Comparison of ENCODE assay signal across 19 cellular contexts in genomic region chr20:6993526-6993925, GRCh38.
A peak's percentile ranks its signal among the peaks of the same experiment; 100 is the strongest.
DNase-seq lines count a peak whose midpoint lies in the region; ATAC-seq, FAIRE-seq and TF ChIP-seq lines count a peak whose summit lies in the region.
"Had no signal": no experiment of that assay in that cellular context is flagged by ENCODE, and none has a peak within 500 bp of the region (broad histone marks: within the 10 kb centered on the region; RNA-seq: fewer than 3 reads in every experiment).

No MANE protein-coding gene starts in this region.

- no peaks in the 10 kb centered on the region for H3K27me3 ChIP-seq in bronchial epithelial cell (ENCODE audit: control insufficient read depth, insufficient read depth, low read length)
- H3K27me3 ChIP-seq: BE2C had no signal

- no peak for ATAC-seq in GM18502 (IDR thresholded peaks at IDR 0.05; ENCODE audit: poor library complexity, unreplicated experiment)

- DNase-seq in M059J (ENCODE audit: low read depth) (peak; percentile 39), bronchial epithelial cell (ENCODE audit: low read depth) (peak; percentile 27), dermis blood vessel endothelial cell (no peak), NCI-H1694 (lab: John Stamatoyannopoulos, UW) (no peak), inferior parietal cortex (ENCODE audit: extremely low spot score) (no peak)
- DNase-seq: BE2C; CD4-positive, alpha-beta T cell; GDM1; HCEC 1CT; Kasumi-1; NCI-H187 treated with DMSO at 0.1 percent for 48 hours; NCI-H2171; NCI-H510A treated with DMSO at 0.1 percent for 48 hours; SHP77 treated with DMSO at 0.1 percent for 48 hours had no signal

- no peaks in the 10 kb centered on the region for H3K36me3 ChIP-seq in bronchial epithelial cell (ENCODE audit: control insufficient read depth, insufficient read depth, low read length)
- H3K36me3 ChIP-seq: BE2C had no signal

- TF ChIP-seq CTCF in bronchial epithelial cell (IDR thresholded peaks at IDR 0.05; ENCODE audit: insufficient read depth, low read length, severe bottlenecking), result no peak

- no peak overlapping the region for H3K4me3 ChIP-seq in bronchial epithelial cell (ENCODE audit: low read depth, low read length)
- H3K4me3 ChIP-seq: GM12878 had no signal

- no peak for FAIRE-seq in bronchial epithelial cell (lab: Jason Lieb, UNC)
- peak; percentile 76 for FAIRE-seq in islet of Langerhans (lab: Jason Lieb, UNC)
- FAIRE-seq: GM12878, GM18507, HTR-8/SVneo had no signal

Comparison
In these comparisons a context has a peak if more than half of its experiments do, and no peak if none do; other contexts are left out.
1. DNase-seq: peak in M059J (single experiment) and bronchial epithelial cell (single experiment); none in dermis blood vessel endothelial cell (single experiment), NCI-H1694 (single experiment) and inferior parietal cortex (single experiment).